Comparison of ENCODE assay signal across 8 cellular contexts in the genomic region with DNA sequence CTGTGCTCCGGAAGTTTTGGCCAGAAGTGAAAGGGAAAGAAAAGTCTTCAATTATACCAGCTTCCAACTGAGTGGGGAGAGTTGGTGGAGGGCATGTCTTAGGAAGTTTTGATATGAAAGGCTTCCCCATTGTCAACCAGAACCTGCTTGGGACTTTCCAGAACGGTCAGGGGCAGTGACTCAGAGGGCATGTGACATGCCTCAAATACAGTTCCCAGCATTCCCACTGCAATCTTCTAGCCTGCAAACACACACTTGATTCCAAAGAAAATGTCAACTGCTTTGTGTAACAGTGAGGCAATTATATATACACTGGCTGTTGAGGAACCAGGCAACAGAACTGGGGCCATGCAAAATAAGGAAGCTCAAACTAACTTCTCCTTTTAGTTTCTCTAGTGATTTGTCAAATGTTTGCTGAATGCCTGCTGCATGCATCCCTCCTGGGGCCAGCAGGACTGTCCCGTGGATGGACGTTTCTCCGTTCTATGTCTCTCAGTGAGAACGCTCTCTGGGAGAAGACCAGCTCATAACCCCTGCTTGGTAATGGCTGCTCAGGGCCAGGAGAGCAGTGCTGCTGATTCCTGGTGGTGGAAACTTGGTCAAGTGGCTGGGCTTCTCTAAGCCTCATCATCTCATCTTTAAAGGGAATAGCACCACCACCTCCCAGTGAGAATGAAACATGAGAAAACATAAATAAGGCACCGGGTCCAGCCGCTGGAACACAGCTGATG. TPM values are rescaled to one million over a fixed set of nuclear protein-coding genes. Genes with fewer than 3 reads are reported as not detected.
A peak's percentile ranks its signal among the peaks of the same experiment; 100 is the strongest.
DNase-seq lines count a peak whose midpoint lies in the region; ATAC-seq and TF ChIP-seq lines count a peak whose summit lies in the region.

No MANE protein-coding gene starts in this region.

- H3K4me1 Mint-ChIP-seq in activated T-helper 17 cell treated with anti-CD3 and anti-CD28 coated beads, Interleukin-2, amount 50 U/mL, for 72 hours = peaks cover 20% of the 10 kb centered on the region

- DNase-seq in activated CD4-positive, alpha-beta T cell treated with anti-CD3 and anti-CD28 coated beads for 48 hours = peak; percentile 25
- DNase-seq in activated CD4-positive, alpha-beta T cell treated with anti-CD3 and anti-CD28 coated beads, Interleukin-2, amount 50 U/mL, for 1 hour = no peak
- peak; percentile 36 for DNase-seq in HPDE6-E6E7 (ENCODE audit: extremely low spot score)
- DNase-seq in heart left ventricle = peak in 3 of 5 donors; percentile 43 to 52 (median 48)
- peak; percentile 10 for DNase-seq in skeletal muscle cell (ENCODE audit: low read depth)
- no peak for DNase-seq in NCI-H82 (lab: John Stamatoyannopoulos, UW)
- no peak for DNase-seq in NCI-H774 (lab: John Stamatoyannopoulos, UW)

- H3K27me3 Mint-ChIP-seq in activated T-helper 17 cell treated with anti-CD3 and anti-CD28 coated beads, Interleukin-2, amount 50 U/mL, for 72 hours = no peaks in the 10 kb centered on the region

- TF ChIP-seq POLR2A in heart left ventricle (IDR thresholded peaks at IDR 0.05) = no peak

- H3K4me1 ChIP-seq in heart left ventricle = peaks cover 0 to 35% (median 14%) of the 10 kb centered on the region in 12 donors

- no peaks in the 10 kb centered on the region for H3K9me3 ChIP-seq in heart left ventricle

- no peak overlapping the region for H3K4me3 ChIP-seq in heart left ventricle
- no peak overlapping the region for H3K4me3 ChIP-seq in skeletal muscle cell (ENCODE audit: low read depth, low read length)

- no peak for TF ChIP-seq CTCF in heart left ventricle (IDR thresholded peaks at IDR 0.05)

- WGBS in heart left ventricle, 4 donors = 59 to 69% (median 64%) methylated on average over 8 of the region's 8 CpGs

- H3K36me3 ChIP-seq in heart left ventricle = peaks cover 3 to 80% (median 67%) of the 10 kb centered on the region in 9 donors

- no peaks in the 10 kb centered on the region for H3K27me3 ChIP-seq in heart left ventricle

- intact Hi-C loops in heart left ventricle (cut with DNase I) = no loop called here

- peak; percentile 79 for ATAC-seq in activated T-helper 17 cell treated with anti-CD3 and anti-CD28 coated beads, Interleukin-2, amount 50 U/mL, for 72 hours (replicated peaks)
- ATAC-seq in heart left ventricle = peak; percentile 52 to 89 (median 82)

- peak overlapping the region; percentile 37 for H3K4me3 Mint-ChIP-seq in activated T-helper 17 cell treated with anti-CD3 and anti-CD28 coated beads, Interleukin-2, amount 50 U/mL, for 72 hours

- H3K27ac Mint-ChIP-seq in activated T-helper 17 cell treated with anti-CD3 and anti-CD28 coated beads, Interleukin-2, amount 50 U/mL, for 72 hours = peak overlapping the region; percentile 85

- no peaks in the 10 kb centered on the region for H3K9me3 Mint-ChIP-seq in activated T-helper 17 cell treated with anti-CD3 and anti-CD28 coated beads, Interleukin-2, amount 50 U/mL, for 72 hours

- peaks cover 92% of the 10 kb centered on the region for H3K36me3 Mint-ChIP-seq in activated T-helper 17 cell treated with anti-CD3 and anti-CD28 coated beads, Interleukin-2, amount 50 U/mL, for 72 hours (ENCODE audit: low read depth)

- peak overlapping the region in 11 of 12 donors; percentile 11 to 88 (median 47) for H3K27ac ChIP-seq in heart left ventricle

RNA-seq across cellular contexts. Expression of gene SLC25A47, which starts 18.3 kb away (rescaled TPM):
- not detected for total RNA-seq in activated T-helper 17 cell treated with anti-CD3 and anti-CD28 coated beads, Interleukin-2, amount 50 U/mL, for 72 hours
- total RNA-seq in heart left ventricle = not detected
- not detected for polyA plus RNA-seq in heart left ventricle

RNA-seq across cellular contexts. Expression of gene WDR25, which starts 34.8 kb away (rescaled TPM):
- total RNA-seq in activated T-helper 17 cell treated with anti-CD3 and anti-CD28 coated beads, Interleukin-2, amount 50 U/mL, for 72 hours = 1 to 10 TPM; 3.4 to 5.1 TPM
- 10 to 100 TPM in 1 of 9 donors, 1 to 10 TPM in 8; 4.0 to 10.2 (median 6.1) TPM for total RNA-seq in heart left ventricle
- polyA plus RNA-seq in heart left ventricle = 1 to 10 TPM; 4.7 to 7.4 TPM

RNA-seq across cellular contexts. Expression of gene SLC25A29, which starts 35.2 kb away (rescaled TPM):
- total RNA-seq in activated T-helper 17 cell treated with anti-CD3 and anti-CD28 coated beads, Interleukin-2, amount 50 U/mL, for 72 hours = 1 to 10 TPM; 3.8 to 9.3 TPM
- total RNA-seq in heart left ventricle = 10 to 100 TPM; 10.2 to 34.2 (median 20.1) TPM
- 10 to 100 TPM; 23.9 to 26.3 TPM for polyA plus RNA-seq in heart left ventricle

Comparison
In these comparisons a context has a peak if more than half of its experiments do, and no peak if none do; other contexts are left out.
1. DNase-seq: peak in activated CD4-positive, alpha-beta T cell treated with anti-CD3 and anti-CD28 coated beads for 48 hours (single experiment), HPDE6-E6E7 (single experiment), heart left ventricle (3 of 5) and skeletal muscle cell (single experiment); none in activated CD4-positive, alpha-beta T cell treated with anti-CD3 and anti-CD28 coated beads, Interleukin-2, amount 50 U/mL, for 1 hour (single experiment), NCI-H82 (single experiment) and NCI-H774 (single experiment).